In genomic region chr10:121891103-121891502, GRCh38 we compare ENCODE assay signal across 17 cellular contexts.
"Had no signal": no experiment of that assay in that cellular context is flagged by ENCODE, and none has a peak within 500 bp of the region (broad histone marks: within the 10 kb centered on the region; RNA-seq: fewer than 3 reads in every experiment).

No MANE protein-coding gene starts in this region.

- H3K36me3 ChIP-seq: colonic mucosa had no signal

- ATAC-seq: activated CD8-positive, alpha-beta T cell treated with anti-CD3 and anti-CD28 coated beads, Interleukin-2, amount 10 ng/mL, durations not matched to agents 7 days and 5 days; body of pancreas; left colon; sciatic nerve had no signal

- H3K4me1 ChIP-seq: body of pancreas, colonic mucosa had no signal

- H3K9me3 ChIP-seq: body of pancreas, colonic mucosa, esophagus muscularis mucosa had no signal

- DNase-seq: activated CD4-positive, alpha-beta T cell treated with anti-CD3 and anti-CD28 coated beads for 48 hours; activated CD8-positive, alpha-beta memory T cell treated with anti-CD3 and anti-CD28 coated beads, Interleukin-2, amount 50 U/mL, for 4 hours; activated CD8-positive, alpha-beta T cell treated with anti-CD3 and anti-CD28 coated beads, Interleukin-2, amount 10 ng/mL, durations not matched to agents 7 days and 5 days; activated naive CD8-positive, alpha-beta T cell treated with anti-CD3 and anti-CD28 coated beads for 36 hours; activated T-cell treated with anti-CD3 and anti-CD28 coated beads, Interleukin-2, amount 50 U/mL, for 48 hours; amygdala; body of pancreas; caudate nucleus; colonic mucosa; left colon; midbrain; stimulated activated CD4-positive, alpha-beta T cell treated with anti-CD3 and anti-CD28 coated beads, Interleukin-2, amount 100 ng/mL, for 24 hours had no signal

- H3K27ac Mint-ChIP-seq: activated CD8-positive, alpha-beta T cell treated with anti-CD3 and anti-CD28 coated beads, Interleukin-2, amount 10 ng/mL, durations not matched to agents 7 days and 5 days; activated naive CD8-positive, alpha-beta T cell treated with anti-CD3 and anti-CD28 coated beads for 36 hours; T-helper 1 cell treated with Interleukin-12 subunit alpha and Interleukin-12 subunit beta and Interleukin-4 antibody, amounts not matched to agents 30 μg/mL and 1 μg/mL, for 36 hours had no signal

- H3K9me3 Mint-ChIP-seq: activated naive CD8-positive, alpha-beta T cell treated with anti-CD3 and anti-CD28 coated beads for 36 hours; neural crest cell; T-helper 1 cell treated with Interleukin-12 subunit alpha and Interleukin-12 subunit beta and Interleukin-4 antibody, amounts not matched to agents 30 μg/mL and 1 μg/mL, for 36 hours had no signal

- H3K4me3 Mint-ChIP-seq: activated CD8-positive, alpha-beta T cell treated with anti-CD3 and anti-CD28 coated beads, Interleukin-2, amount 10 ng/mL, durations not matched to agents 7 days and 5 days; activated naive CD8-positive, alpha-beta T cell treated with anti-CD3 and anti-CD28 coated beads for 36 hours; neural crest cell; T-helper 1 cell treated with Interleukin-12 subunit alpha and Interleukin-12 subunit beta and Interleukin-4 antibody, amounts not matched to agents 30 μg/mL and 1 μg/mL, for 36 hours had no signal

- H3K27me3 ChIP-seq: body of pancreas, colonic mucosa, esophagus muscularis mucosa had no signal

- H3K27ac ChIP-seq: body of pancreas, colonic mucosa, esophagus muscularis mucosa had no signal

- H3K4me3 ChIP-seq: body of pancreas, colonic mucosa, esophagus muscularis mucosa, lung had no signal

- H3K27me3 Mint-ChIP-seq: activated naive CD8-positive, alpha-beta T cell treated with anti-CD3 and anti-CD28 coated beads for 36 hours had no signal
